ENCODE assay signal across 8 cellular contexts in genomic region chr15:70096215-70096974, GRCh38. TPM values are rescaled to one million over a fixed set of nuclear protein-coding genes. Genes with fewer than 3 reads are reported as not detected.
DNase-seq lines count a peak whose midpoint lies in the region; ATAC-seq and TF ChIP-seq lines count a peak whose summit lies in the region.

No MANE protein-coding gene starts in this region.

- no peak overlapping the region for H2AFZ ChIP-seq in Loucy (ENCODE audit: low read length)

- no peaks in the 10 kb centered on the region for H3K9me3 Mint-ChIP-seq in effector memory CD8-positive, alpha-beta T cell
- H3K9me3 Mint-ChIP-seq in naive B cell: no peaks in the 10 kb centered on the region

- peak overlapping the region; percentile 83 for H3K27ac ChIP-seq in substantia nigra (ENCODE audit: low read depth, low read length, poor library complexity, severe bottlenecking)

- H3K27me3 ChIP-seq in Loucy (ENCODE audit: insufficient read depth, low read length, poor library complexity, severe bottlenecking): no peaks in the 10 kb centered on the region

- H3K36me3 ChIP-seq in ES-I3 (ENCODE audit: insufficient read depth, low read length) (peaks cover 13% of the 10 kb centered on the region), Loucy (ENCODE audit: insufficient read depth, low read length) (peaks cover 9% of the 10 kb centered on the region; the same call in 1 of the 2 replicates)

- no peaks in the 10 kb centered on the region; the same call in 1 of the 2 replicates for H3F3A ChIP-seq in Loucy (ENCODE audit: low read depth)

- peaks cover 52% of the 10 kb centered on the region for H4K20me1 ChIP-seq in Loucy (ENCODE audit: insufficient read depth, low read length, poor library complexity, severe bottlenecking)

- peak; percentile 49 for DNase-seq in activated CD4-positive, alpha-beta T cell treated with anti-CD3 and anti-CD28 coated beads, Interleukin-2, amount 50 U/mL, for 1 hour
- DNase-seq in effector memory CD8-positive, alpha-beta T cell: peak; percentile 22 to 41 (median 29)
- DNase-seq in naive B cell: peak; percentile 39
- peak in 16 of 49 donors; percentile 29 to 71 (median 44) for DNase-seq in substantia nigra (lab: John Stamatoyannopoulos, UW)
- no peak for DNase-seq in iPS-NIHi11 (ENCODE audit: low spot score)

- H3K9ac ChIP-seq in ES-I3 (ENCODE audit: low read depth, low read length) (peak overlapping the region; percentile 99), Loucy (ENCODE audit: low read depth, low read length, poor library complexity, severe bottlenecking) (peak overlapping the region; percentile 93)

- H3K4me3 Mint-ChIP-seq in effector memory CD8-positive, alpha-beta T cell: peak overlapping the region; percentile 99 to 100
- H3K4me3 Mint-ChIP-seq in naive B cell: peak overlapping the region; percentile 88 to 99 (median 98)

- H3K9me3 ChIP-seq in ES-I3 (ENCODE audit: control insufficient read depth, insufficient read depth, low read length) (no peaks in the 10 kb centered on the region), Loucy (ENCODE audit: insufficient read depth, low read depth, low read length) (no peaks in the 10 kb centered on the region)

- peaks cover 54 to 69% of the 10 kb centered on the region in 2 donors for H3K4me1 Mint-ChIP-seq in effector memory CD8-positive, alpha-beta T cell (ENCODE audit: low read depth in 2 of 2)
- H3K4me1 Mint-ChIP-seq in naive B cell: peaks cover 55 to 77% (median 62%) of the 10 kb centered on the region in 3 donors

- no peaks in the 10 kb centered on the region for H3K9me2 ChIP-seq in Loucy (replicated peaks; ENCODE audit: low read depth, low read length)

- peak overlapping the region; percentile 87 for H3K4me3 ChIP-seq in Loucy (ENCODE audit: low read length, poor library complexity, severe bottlenecking)

- ATAC-seq in effector memory CD8-positive, alpha-beta T cell (replicated peaks): no peak
- ATAC-seq in naive B cell (ENCODE audit: low read depth in 2 of 2): no peak
- no peak for ATAC-seq in GM18873 (IDR thresholded peaks at IDR 0.05; ENCODE audit: low FRiP score, unreplicated experiment)

- H3K79me2 ChIP-seq in Loucy (ENCODE audit: insufficient read depth, low read length): peaks cover 70% of the 10 kb centered on the region

- peaks cover 56% of the 10 kb centered on the region for H3K36me3 Mint-ChIP-seq in effector memory CD8-positive, alpha-beta T cell (ENCODE audit: insufficient read depth)
- peaks cover 7% of the 10 kb centered on the region in 2 donors for H3K36me3 Mint-ChIP-seq in naive B cell

- peak overlapping the region; percentile 91 to 94 for H3K27ac Mint-ChIP-seq in effector memory CD8-positive, alpha-beta T cell
- H3K27ac Mint-ChIP-seq in naive B cell: peak overlapping the region; percentile 75 to 98 (median 94)

- no peaks in the 10 kb centered on the region for H3K27me3 Mint-ChIP-seq in effector memory CD8-positive, alpha-beta T cell
- peaks cover 4 to 6% (median 6%) of the 10 kb centered on the region in 3 donors for H3K27me3 Mint-ChIP-seq in naive B cell

- H3K4me1 ChIP-seq in ES-I3 (ENCODE audit: insufficient read depth, low read length): peaks cover 36% of the 10 kb centered on the region
- peaks cover 51% of the 10 kb centered on the region for H3K4me1 ChIP-seq in Loucy (ENCODE audit: insufficient read depth, low read length, poor library complexity, severe bottlenecking)

- TF ChIP-seq CTCF in Loucy (conservative IDR thresholded peaks at IDR 0.05; ENCODE audit: low read length): no peak; the same call in 1 of the 2 replicates

- peak overlapping the region; percentile 96 for H3K4me2 ChIP-seq in Loucy (ENCODE audit: low read depth, low read length, poor library complexity, severe bottlenecking)

RNA-seq across cellular contexts. Expression of gene TLE3, which starts 1.3 kb away (rescaled TPM):
- 10 to 100 TPM in 5 of 6 donors, under 1 TPM in 1; 0.40 to 37.9 (median 15.8) TPM for polyA plus RNA-seq in naive B cell (ENCODE audit: low read depth in 6 of 6)
